ENCODE assay signal across 1 cellular context in genomic region chr9:98916660-98917059, GRCh38.
TF ChIP-seq lines count a peak whose summit lies in the region.

No MANE protein-coding gene starts in this region.

TF ChIP-seq in GM23338, 12 proteins besides CTCF, POLR2A, EP300 and RAD21 (continued from another document):
- no peak for TF ChIP-seq ZNF462 (CRISPR knock-in tag; IDR thresholded peaks at IDR 0.05)
- no peak for TF ChIP-seq NANOG (IDR thresholded peaks at IDR 0.05; ENCODE audit: borderline replicate concordance)
- TF ChIP-seq EZH2 (IDR thresholded peaks at IDR 0.05; ENCODE audit: low read depth, unreplicated experiment), result no peak
- TF ChIP-seq CREB1 (CRISPR knock-in tag; IDR thresholded peaks at IDR 0.05; ENCODE audit: low read depth), result no peak
- no peak for TF ChIP-seq ZNF114 (CRISPR knock-in tag; IDR thresholded peaks at IDR 0.05)
- no peak for TF ChIP-seq JUNB (IDR thresholded peaks at IDR 0.05; ENCODE audit: unreplicated experiment)
